Comparison of ENCODE assay signal across 11 cellular contexts in the genomic region with DNA sequence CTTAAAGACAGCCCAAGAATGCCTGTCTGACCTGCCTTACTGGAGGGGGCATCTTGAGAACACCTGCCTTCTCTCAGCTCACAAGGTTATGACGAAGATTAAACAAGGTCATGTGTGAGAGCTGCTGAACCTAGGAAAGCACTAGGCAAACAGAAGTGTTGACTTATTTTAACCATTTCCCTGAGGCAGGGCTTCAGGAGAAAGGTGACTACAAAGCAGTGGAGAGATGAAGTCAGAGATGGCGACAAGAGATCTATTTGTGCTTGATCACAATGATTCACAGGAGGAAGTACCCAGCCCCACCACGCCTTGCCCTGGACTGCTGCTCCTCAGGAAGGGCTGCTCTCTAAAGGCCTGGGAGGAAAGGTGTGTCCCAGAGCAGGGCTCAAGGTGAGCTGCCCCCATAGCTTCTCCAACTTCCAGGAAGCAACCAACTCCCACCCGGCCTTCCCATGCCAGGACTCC. TPM values are rescaled to one million over a fixed set of nuclear protein-coding genes. Genes with fewer than 3 reads are reported as not detected.
DNase-seq lines count a peak whose midpoint lies in the region; ATAC-seq and TF ChIP-seq lines count a peak whose summit lies in the region.
"Had no signal": no experiment of that assay in that cellular context is flagged by ENCODE, and none has a peak within 500 bp of the region (broad histone marks: within the 10 kb centered on the region; RNA-seq: fewer than 3 reads in every experiment).

No MANE protein-coding gene starts in this region.

- no peak for TF ChIP-seq POLR2A in right lobe of liver (IDR thresholded peaks at IDR 0.05)

- peaks cover 0 to 18% (median 0%) of the 10 kb centered on the region in 4 donors for H3K36me3 ChIP-seq in right lobe of liver

- peaks cover 5 to 10% of the 10 kb centered on the region in 2 donors for H3K36me3 Mint-ChIP-seq in activated T-cell treated with anti-CD3 and anti-CD28 coated beads, Interleukin-2, amount 50 U/mL, for 72 hours (ENCODE audit: insufficient read depth in 2 of 2)

- DNase-seq in stimulated activated CD4-positive, alpha-beta T cell treated with anti-CD3 and anti-CD28 coated beads, Interleukin-15, amount 100 ng/mL, for 24 hours = peak; percentile 44
- DNase-seq in stimulated activated CD4-positive, alpha-beta T cell treated with anti-CD3 and anti-CD28 coated beads, Interleukin-4, amount 100 ng/mL, for 24 hours = no peak
- DNase-seq in activated T-cell treated with anti-CD3 and anti-CD28 coated beads, Interleukin-2, amount 50 U/mL, for 72 hours = peak in 1 of 2 donors; percentile 34
- DNase-seq in right lobe of liver = peak in 1 of 3 donors; percentile 23
- DNase-seq in cerebellum (ENCODE audit: low spot score) = no peak
- no peak for DNase-seq in NCI-H526 treated with DMSO at 0.1 percent for 48 hours (lab: John Stamatoyannopoulos, UW)
- DNase-seq: nephron progenitor cell; stimulated activated naive CD4-positive, alpha-beta T cell had no signal

- H3K27me3 ChIP-seq in right lobe of liver = no peaks in the 10 kb centered on the region

- no peak for TF ChIP-seq CTCF in right lobe of liver (IDR thresholded peaks at IDR 0.05)

- peak overlapping the region; percentile 99 for H3K27ac Mint-ChIP-seq in activated T-cell treated with anti-CD3 and anti-CD28 coated beads, Interleukin-2, amount 50 U/mL, for 72 hours
- H3K27ac Mint-ChIP-seq: nephron progenitor cell had no signal

- peaks cover 0 to 21% (median 0%) of the 10 kb centered on the region in 4 donors for H3K4me1 ChIP-seq in right lobe of liver

- peak; percentile 70 to 77 for ATAC-seq in activated T-cell treated with anti-CD3 and anti-CD28 coated beads, Interleukin-2, amount 50 U/mL, for 72 hours (replicated peaks in 1 of 2)
- ATAC-seq in right lobe of liver = peak in 3 of 4 donors; percentile 24 to 45 (median 34)
- ATAC-seq in GM21576 (IDR thresholded peaks at IDR 0.05; ENCODE audit: unreplicated experiment) = no peak
- no peak for ATAC-seq in GM21529 (IDR thresholded peaks at IDR 0.05; ENCODE audit: unreplicated experiment)

- H3K4me3 ChIP-seq in right lobe of liver = no peak overlapping the region

- no peak overlapping the region for H3K27ac ChIP-seq in right lobe of liver
- H3K27ac ChIP-seq: KMS-11 had no signal

- no peaks in the 10 kb centered on the region for H3K9me3 ChIP-seq in right lobe of liver

- H3K4me1 Mint-ChIP-seq in activated T-cell treated with anti-CD3 and anti-CD28 coated beads, Interleukin-2, amount 50 U/mL, for 72 hours (ENCODE audit: low read depth) = peaks cover 51% of the 10 kb centered on the region

- no peaks in the 10 kb centered on the region for H3K27me3 Mint-ChIP-seq in activated T-cell treated with anti-CD3 and anti-CD28 coated beads, Interleukin-2, amount 50 U/mL, for 72 hours (ENCODE audit: low read depth)

- intact Hi-C loops in right lobe of liver (cut with DNase I) = no loop called here

- no peaks in the 10 kb centered on the region for H3K9me3 Mint-ChIP-seq in activated T-cell treated with anti-CD3 and anti-CD28 coated beads, Interleukin-2, amount 50 U/mL, for 72 hours
- H3K9me3 Mint-ChIP-seq: nephron progenitor cell had no signal

- H3K4me3 Mint-ChIP-seq in activated T-cell treated with anti-CD3 and anti-CD28 coated beads, Interleukin-2, amount 50 U/mL, for 72 hours = peak overlapping the region in 1 of 2 donors; percentile 53
- H3K4me3 Mint-ChIP-seq: nephron progenitor cell had no signal

- 22% methylated on average over 1 of the region's 4 CpGs for WGBS in right lobe of liver (ENCODE audit: insufficient coverage, low coverage, low lambda C conversion rate, missing lambda C conversion rate)

RNA-seq across cellular contexts. Expression of a gene that starts 27.8 kb away (rescaled TPM):
- total RNA-seq in activated T-cell treated with anti-CD3 and anti-CD28 coated beads, Interleukin-2, amount 50 U/mL, for 72 hours = 10 to 100 TPM; 52.0 to 57.7 TPM
- 10 to 100 TPM in 2 of 6 experiments, 1 to 10 TPM in 4; 6.1 to 13.3 (median 6.6) TPM for total RNA-seq in right lobe of liver
- total RNA-seq in cerebellum = 7.7 TPM

RNA-seq across cellular contexts. Expression of a gene that starts 34.9 kb away (rescaled TPM):
- 10 to 100 TPM in 1 of 2 donors, 1 to 10 TPM in 1; 7.8 to 10.2 TPM for total RNA-seq in activated T-cell treated with anti-CD3 and anti-CD28 coated beads, Interleukin-2, amount 50 U/mL, for 72 hours
- total RNA-seq in right lobe of liver (10 to 100 TPM in 3 of 6 experiments, 1 to 10 TPM in 3; 3.0 to 38.3 (median 10.0) TPM), cerebellum (13.3 TPM)

Comparison
In these comparisons a context has a peak if more than half of its experiments do, and no peak if none do; other contexts are left out.
1. ATAC-seq: peak in activated T-cell treated with anti-CD3 and anti-CD28 coated beads, Interleukin-2, amount 50 U/mL, for 72 hours (2 of 2) and right lobe of liver (3 of 4); none in GM21576 (single experiment) and GM21529 (single experiment).